10 cellular contexts compared by ENCODE assay signal in the genomic region with DNA sequence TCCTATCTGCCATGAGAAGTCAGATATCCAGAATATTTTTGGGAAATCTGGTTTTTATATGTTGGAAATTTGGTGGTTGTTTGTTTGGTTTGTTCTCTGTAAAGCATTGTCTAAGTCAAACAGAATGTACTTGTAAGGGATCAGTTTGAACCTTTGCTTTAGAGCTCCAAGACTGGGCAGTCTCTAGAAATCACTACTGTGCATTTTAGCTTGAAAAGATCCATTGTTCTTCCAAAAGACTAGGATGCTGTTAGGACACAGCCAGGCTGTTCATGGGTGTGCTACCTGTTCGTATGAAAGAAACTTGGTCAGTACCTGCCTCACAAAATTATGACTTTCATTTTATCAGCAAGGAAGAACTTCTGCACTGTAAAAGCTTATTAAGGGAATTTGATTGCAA.
DNase-seq lines count a peak whose midpoint lies in the region.
"Had no signal": no experiment of that assay in that cellular context is flagged by ENCODE, and none has a peak within 500 bp of the region (broad histone marks: within the 10 kb centered on the region; RNA-seq: fewer than 3 reads in every experiment).

No MANE protein-coding gene starts in this region.

- in situ Hi-C loops in SK-MEL-5 (cut with HindIII; ENCODE audit: low pct_unique_long_range_greater_than_20kb, low sequenced_read_pairs) (no loop called here), KBM-7 (cut with MboI; ENCODE audit: low pct_unique_long_range_greater_than_20kb, low sequenced_read_pairs) (no loop called here)

- CTCF ChIA-PET in activated naive CD4-positive, alpha-beta T cell treated with anti-CD3 and anti-CD28 coated beads for 36 hours (lab: Charles Lee) = no interaction called here

- no peaks in the 10 kb centered on the region for H3K9me3 Mint-ChIP-seq in activated naive CD4-positive, alpha-beta T cell treated with anti-CD3 and anti-CD28 coated beads for 36 hours

- H3K27ac Mint-ChIP-seq in activated naive CD4-positive, alpha-beta T cell treated with anti-CD3 and anti-CD28 coated beads for 36 hours = no peak overlapping the region
- H3K27ac Mint-ChIP-seq: CD8-positive, alpha-beta memory T cell; HFFc6 had no signal

- H3K27me3 Mint-ChIP-seq in activated naive CD4-positive, alpha-beta T cell treated with anti-CD3 and anti-CD28 coated beads for 36 hours (ENCODE audit: low read depth) = peaks cover 3% of the 10 kb centered on the region

- no peaks in the 10 kb centered on the region for H3K36me3 Mint-ChIP-seq in activated naive CD4-positive, alpha-beta T cell treated with anti-CD3 and anti-CD28 coated beads for 36 hours (ENCODE audit: low read depth)
- H3K36me3 Mint-ChIP-seq: CD8-positive, alpha-beta memory T cell had no signal

- DNase-seq in Ammon's horn (ENCODE audit: low spot score) (peak; percentile 8), SK-MEL-5 (ENCODE audit: low read depth, low spot score) (peak; percentile 82), medulla oblongata (ENCODE audit: extremely low spot score) (peak; percentile 58), superior temporal gyrus (ENCODE audit: extremely low spot score) (peak; percentile 32), KBM-7 (no peak)
- no peak for DNase-seq in activated naive CD4-positive, alpha-beta T cell treated with anti-CD3 and anti-CD28 coated beads for 36 hours
- DNase-seq: CD8-positive, alpha-beta memory T cell; DMS53; HCEC 1CT; HFFc6 had no signal

- no peak overlapping the region for H3K4me3 Mint-ChIP-seq in activated naive CD4-positive, alpha-beta T cell treated with anti-CD3 and anti-CD28 coated beads for 36 hours
- H3K4me3 Mint-ChIP-seq: CD8-positive, alpha-beta memory T cell; HFFc6 had no signal

- H3K4me1 Mint-ChIP-seq in activated naive CD4-positive, alpha-beta T cell treated with anti-CD3 and anti-CD28 coated beads for 36 hours (ENCODE audit: low read depth) = no peaks in the 10 kb centered on the region
- H3K4me1 Mint-ChIP-seq: CD8-positive, alpha-beta memory T cell had no signal

- intact Hi-C loops in activated naive CD4-positive, alpha-beta T cell treated with anti-CD3 and anti-CD28 coated beads for 36 hours (cut with micrococcal nuclease) = no loop called here

Comparison
In these comparisons a context has a peak if more than half of its experiments do, and no peak if none do; other contexts are left out.
1. DNase-seq: peak in Ammon's horn (single experiment), SK-MEL-5 (single experiment), medulla oblongata (single experiment) and superior temporal gyrus (single experiment); none in KBM-7 (single experiment) and activated naive CD4-positive, alpha-beta T cell treated with anti-CD3 and anti-CD28 coated beads for 36 hours (single experiment).